ENCODE assay signal across 8 cellular contexts in genomic region chr4:83252782-83253405, GRCh38. TPM values are rescaled to one million over a fixed set of nuclear protein-coding genes. Genes with fewer than 3 reads are reported as not detected.
DNase-seq lines count a peak whose midpoint lies in the region; ATAC-seq, FAIRE-seq and TF ChIP-seq lines count a peak whose summit lies in the region.

No MANE protein-coding gene starts in this region.

- intact Hi-C loops in naive thymus-derived CD4-positive, alpha-beta T cell (cut with micrococcal nuclease) = loop anchor here (1.0 to 2.0 kb wide), 9 partner anchors 17 to 179 kb away; partner anchors contain the start of gene PLAC8 (in 2 of the 2)
- intact Hi-C loops in testis (cut with DNase I; ENCODE audit: low total_unique reads) = no loop called here

- H3K36me3 Mint-ChIP-seq in naive thymus-derived CD4-positive, alpha-beta T cell = peaks cover 0 to 15% (median 4%) of the 10 kb centered on the region in 5 donors

- H4K5ac ChIP-seq in H1 (ENCODE audit: insufficient read length, low read depth, low read length) = no peak overlapping the region

- H3K79me1 ChIP-seq in H1 (ENCODE audit: low read depth, low read length) = no peaks in the 10 kb centered on the region

- peak; percentile 67 for ATAC-seq in HG03354 (IDR thresholded peaks at IDR 0.05; ENCODE audit: poor library complexity, severe bottlenecking, unreplicated experiment)
- ATAC-seq in naive thymus-derived CD4-positive, alpha-beta T cell = peak; percentile 90

- H3K18ac ChIP-seq in H1 (ENCODE audit: extremely low read depth, low read length) = no peak overlapping the region

- H3K4me2 ChIP-seq in H1 (ENCODE audit: insufficient read depth in 1 of 2, low read depth in 2 of 2, low read length in 2 of 2) = no peak overlapping the region

- H3K27ac ChIP-seq in H1 (ENCODE audit: low read depth, low read length) (no peak overlapping the region), testis (no peak overlapping the region)
- no peak overlapping the region for H3K27ac ChIP-seq in naive thymus-derived CD4-positive, alpha-beta T cell (ENCODE audit: low read depth, low read length)

- no peaks in the 10 kb centered on the region for H4K20me1 ChIP-seq in H1 (replicated peaks in 1 of 2; ENCODE audit: control insufficient read depth in 1 of 2, insufficient read depth in 2 of 2, low read length in 2 of 2)

- no peak overlapping the region for H3K14ac ChIP-seq in H1 (ENCODE audit: insufficient read length)

- TF ChIP-seq EP300 in H1 (IDR thresholded peaks at IDR 0.05; ENCODE audit: borderline replicate concordance in 1 of 2, low read depth in 2 of 2, low read length in 2 of 2) = no peak

- CTCF ChIA-PET in H1 (lab: Charles Lee; ENCODE audit: partially characterized antibody) = interaction anchor here (0.6 to 4.0 kb wide), 20 partner anchors 10 to 243 kb away, joined by 3 to 37 read pairs (median 4); partner anchors contain the start of gene PLAC8
- CTCF ChIA-PET in naive thymus-derived CD4-positive, alpha-beta T cell (lab: Charles Lee) = interaction anchor here (0.6 to 5.0 kb wide), 24 partner anchors 8 to 255 kb away, joined by 3 to 48 read pairs (median 4); partner anchors contain the start of gene PLAC8

- no peak overlapping the region for H3K56ac ChIP-seq in H1 (replicated peaks; ENCODE audit: insufficient read length, low read depth, low read length)

- H3K27ac Mint-ChIP-seq in naive thymus-derived CD4-positive, alpha-beta T cell = peak overlapping the region in 8 of 9 donors; percentile 8 to 88 (median 72)

- H2AFZ ChIP-seq in H1 (ENCODE audit: low read length) = no peak overlapping the region

- H3K23ac ChIP-seq in H1 (ENCODE audit: insufficient read length) = no peak overlapping the region

- WGBS in H1 (ENCODE audit: extremely low coverage in 1 of 2, insufficient coverage in 1 of 2, insufficient read length in 1 of 2, insufficient replicate concordance in 2 of 2, low coverage in 1 of 2, low lambda C conversion rate in 2 of 2, missing lambda C conversion rate in 1 of 2), 2 experiments = 37% methylated on average over 7 of the region's 7 CpGs; no CpG with 5 or more reads in 1 of the 2 experiments
- 33 to 40% methylated on average over 7 of the region's 7 CpGs for WGBS in testis, 2 donors

- POLR2A ChIA-PET in H1 (lab: Charles Lee; ENCODE audit: partially characterized antibody) = interaction anchor here (0.6 kb wide), 1 partner anchor 89 kb away, joined by 3 read pairs; no protein-coding TSS in a partner anchor
- POLR2A ChIA-PET in naive thymus-derived CD4-positive, alpha-beta T cell (lab: Charles Lee) = interaction anchor here (0.8 to 4.2 kb wide), 11 partner anchors 8 to 169 kb away, joined by 3 to 46 read pairs (median 4); partner anchors contain the start of gene PLAC8

- no peak overlapping the region for H2BK20ac ChIP-seq in H1 (ENCODE audit: low read length)

- H3K4me3 ChIP-seq in H1 (ENCODE audit: extremely low read depth in 1 of 4, insufficient read depth in 2 of 4, low read depth in 3 of 4, low read length in 4 of 4) (no peak overlapping the region), testis (no peak overlapping the region)
- H3K4me3 ChIP-seq in naive thymus-derived CD4-positive, alpha-beta T cell (ENCODE audit: low read length) = no peak overlapping the region

- H3K36me3 ChIP-seq in H1 (ENCODE audit: control insufficient read depth in 2 of 4, insufficient read depth in 4 of 4, low read length in 3 of 4) (no peaks in the 10 kb centered on the region), testis (ENCODE audit: low read depth, missing control alignments) (no peaks in the 10 kb centered on the region)
- H3K36me3 ChIP-seq in naive thymus-derived CD4-positive, alpha-beta T cell (ENCODE audit: control insufficient read depth in 2 of 3, insufficient read depth in 3 of 3, low read length in 3 of 3) = no peaks in the 10 kb centered on the region

- H3K79me2 ChIP-seq in H1 (ENCODE audit: control insufficient read depth in 1 of 2, insufficient read depth in 2 of 2, low read length in 2 of 2) = no peaks in the 10 kb centered on the region

- H3K4me3 Mint-ChIP-seq in naive thymus-derived CD4-positive, alpha-beta T cell = no peak overlapping the region

- H3K4me1 ChIP-seq in H1 (replicated peaks in 1 of 4; ENCODE audit: control insufficient read depth in 3 of 4, insufficient read depth in 4 of 4, low read length in 3 of 4) (peaks cover 0 to 4% (median 2%) of the 10 kb centered on the region in 4 experiments; a peak in 3 of 7 replicates), testis (no peaks in the 10 kb centered on the region)
- H3K4me1 ChIP-seq in naive thymus-derived CD4-positive, alpha-beta T cell (ENCODE audit: control insufficient read depth in 2 of 2, insufficient read depth in 2 of 2, low read length in 2 of 2) = peaks cover 10 to 12% of the 10 kb centered on the region in 2 donors

- DNase-seq in NCI-H1417 (lab: John Stamatoyannopoulos, UW) (peak; percentile 40 to 72 (median 68)), NCI-H1417 treated with DMSO at 0.1 percent for 48 hours (lab: John Stamatoyannopoulos, UW) (no peak), NCI-H82 treated with DMSO at 0.1 percent for 48 hours (lab: John Stamatoyannopoulos, UW; ENCODE audit: unreplicated experiment) (peak; percentile 52), H1 (ENCODE audit: low read depth in 1 of 2, low spot score in 2 of 2) (peak; percentile 38 to 79), testis (peak; percentile 83)
- DNase-seq in activated CD4-positive, alpha-beta T cell treated with anti-CD3 and anti-CD28 coated beads, Interleukin-2, amount 50 U/mL, for 24 hours (ENCODE audit: low read depth in 1 of 2, low spot score in 1 of 2) = peak; percentile 29 to 62
- DNase-seq in naive thymus-derived CD4-positive, alpha-beta T cell = peak; percentile 36 to 85 (median 79)

- no peak overlapping the region for H3K9ac ChIP-seq in H1 (replicated peaks in 1 of 4; ENCODE audit: extremely low read depth in 1 of 4, low read depth in 3 of 4, low read length in 3 of 4)

- TF ChIP-seq POLR2A in H1 (IDR thresholded peaks at IDR 0.05; ENCODE audit: control extremely low read depth in 1 of 2, low read depth in 2 of 2, low read length in 2 of 2) = no peak
- TF ChIP-seq POLR2A in testis (IDR thresholded peaks at IDR 0.05) = no peak

- H4K91ac ChIP-seq in H1 (replicated peaks; ENCODE audit: insufficient read length, low read length) = no peak overlapping the region

- H4K8ac ChIP-seq in H1 (ENCODE audit: extremely low read depth, insufficient read depth, low read length) = no peak overlapping the region

- no peak overlapping the region for H2BK120ac ChIP-seq in H1 (replicated peaks; ENCODE audit: low read depth, low read length)

- no peak overlapping the region for H2BK12ac ChIP-seq in H1 (ENCODE audit: low read depth, low read length)

- no peaks in the 10 kb centered on the region for H3K27me3 ChIP-seq in H1 (replicated peaks in 1 of 4; ENCODE audit: control insufficient read depth in 3 of 4, extremely low read depth in 1 of 4, insufficient read depth in 3 of 4, low read length in 3 of 4)
- H3K27me3 ChIP-seq in naive thymus-derived CD4-positive, alpha-beta T cell (ENCODE audit: control insufficient read depth in 2 of 2, insufficient read depth in 2 of 2, low read length in 2 of 2) = no peaks in the 10 kb centered on the region
- H3K27me3 ChIP-seq in testis = no peaks in the 10 kb centered on the region

- H3K27me3 Mint-ChIP-seq in naive thymus-derived CD4-positive, alpha-beta T cell = peaks cover 0 to 5% (median 0%) of the 10 kb centered on the region in 5 donors

- H3K9me3 Mint-ChIP-seq in naive thymus-derived CD4-positive, alpha-beta T cell = no peaks in the 10 kb centered on the region

- peak; percentile 88 to 91 for TF ChIP-seq RAD21 in H1 (IDR thresholded peaks at IDR 0.05 in 1 of 2, conservative IDR thresholded peaks at IDR 0.05 in 1 of 2; ENCODE audit: low read depth in 2 of 2, low read length in 2 of 2)

- H3K4ac ChIP-seq in H1 (replicated peaks; ENCODE audit: insufficient read length, low read depth, low read length) = no peak overlapping the region

- H2BK5ac ChIP-seq in H1 (ENCODE audit: low read depth, low read length) = no peak overlapping the region

- TF ChIP-seq CTCF in H1 (IDR thresholded peaks at IDR 0.05; ENCODE audit: control extremely low read depth in 1 of 3, insufficient read depth in 1 of 3, low read depth in 1 of 3, low read length in 3 of 3) (peak; percentile 64 to 85 (median 80)), testis (IDR thresholded peaks at IDR 0.05) (peak; percentile 32 to 65 (median 33))

- peaks cover 19 to 36% (median 26%) of the 10 kb centered on the region in 7 donors for H3K4me1 Mint-ChIP-seq in naive thymus-derived CD4-positive, alpha-beta T cell

- FAIRE-seq in H1 (lab: Jason Lieb, UNC) = peak; percentile 65

- no peak overlapping the region for H2AK5ac ChIP-seq in H1 (ENCODE audit: low read depth, low read length)

- H3K9me3 ChIP-seq in H1 (ENCODE audit: insufficient read depth in 2 of 2, low read depth in 1 of 2, low read length in 1 of 2) = no peaks in the 10 kb centered on the region
- no peaks in the 10 kb centered on the region for H3K9me3 ChIP-seq in naive thymus-derived CD4-positive, alpha-beta T cell (ENCODE audit: control insufficient read depth in 2 of 3, low read length in 3 of 3)
- H3K9me3 ChIP-seq in testis = no peaks in the 10 kb centered on the region

- H3K23me2 ChIP-seq in H1 (ENCODE audit: low read depth, low read length) = no peaks in the 10 kb centered on the region

- H2BK15ac ChIP-seq in H1 (ENCODE audit: low read length) = no peak overlapping the region

TF ChIP-seq in H1, 55 proteins besides CTCF, POLR2A, EP300 and RAD21 (continues in another document):
- TF ChIP-seq SIRT6 (IDR thresholded peaks at IDR 0.05; ENCODE audit: low read length) = no peak
- no peak for TF ChIP-seq EGR1 (IDR thresholded peaks at IDR 0.05; ENCODE audit: borderline replicate concordance, low read depth, low read length)
- no peak for TF ChIP-seq SRF (IDR thresholded peaks at IDR 0.05; ENCODE audit: low read depth, low read length)
- no peak for TF ChIP-seq GTF2F1 (IDR thresholded peaks at IDR 0.05; ENCODE audit: borderline replicate concordance, low read depth, low read length)
- TF ChIP-seq ZNF274 (IDR thresholded peaks at IDR 0.05; ENCODE audit: borderline replicate concordance, extremely low read depth, low read length) = no peak
- TF ChIP-seq YY1 (IDR thresholded peaks at IDR 0.05; ENCODE audit: low read depth, low read length) = no peak

RNA-seq across cellular contexts. Expression of gene COQ2, which starts 31.7 kb away (rescaled TPM):
- total RNA-seq in H1 (2021; fragmentation: NEBNext Ultra II Directional; extraction: Animal tissue kit (Norgen Biotek cat#: 25700)) = 19.8 and 21.5 TPM in 2 replicates
- 15.5 and 22.9 TPM in 2 replicates for polyA plus RNA-seq in H1 (2011; rRNA removed)
- polyA plus RNA-seq in H1 (2011; cell fraction: cytosol; rRNA removed) = 20.2 TPM
- 7.3 TPM for polyA plus RNA-seq in H1 (2011; cell fraction: nucleus; rRNA removed)
- 13.1 to 15.3 TPM (median 14.5 TPM) in 4 replicates for polyA plus RNA-seq in H1 (2012, experiment 1 of 2)
- 8.7 TPM for polyA plus RNA-seq in H1 (2012, experiment 2 of 2)
- polyA plus RNA-seq in H1 (2013, experiment 1 of 2) = 26.9 TPM
- polyA plus RNA-seq in H1 (2013, experiment 2 of 2) = 31.5 TPM
- polyA minus RNA-seq in H1 (2011; rRNA and poly(A)+ RNA removed) = 13.7 and 15.8 TPM in 2 replicates
- polyA minus RNA-seq in H1 (2011; cell fraction: cytosol; rRNA and poly(A)+ RNA removed) = 10.1 TPM
- polyA minus RNA-seq in H1 (2011; cell fraction: nucleus; rRNA and poly(A)+ RNA removed) = 14.6 TPM
- 10 to 100 TPM in 3 of 5 experiments, 1 to 10 TPM in 2; 7.2 to 12.7 (median 10.2) TPM for total RNA-seq in naive thymus-derived CD4-positive, alpha-beta T cell
- polyA plus RNA-seq in naive thymus-derived CD4-positive, alpha-beta T cell = 1 to 10 TPM; 3.6 to 4.3 TPM
- 10 to 100 TPM; 18.8 to 19.4 TPM for total RNA-seq in testis
- 9.5 TPM for polyA plus RNA-seq in testis (ENCODE audit: insufficient read depth, low read depth, low replicate concordance)
